8 cellular contexts compared by ENCODE assay signal in the genomic region with DNA sequence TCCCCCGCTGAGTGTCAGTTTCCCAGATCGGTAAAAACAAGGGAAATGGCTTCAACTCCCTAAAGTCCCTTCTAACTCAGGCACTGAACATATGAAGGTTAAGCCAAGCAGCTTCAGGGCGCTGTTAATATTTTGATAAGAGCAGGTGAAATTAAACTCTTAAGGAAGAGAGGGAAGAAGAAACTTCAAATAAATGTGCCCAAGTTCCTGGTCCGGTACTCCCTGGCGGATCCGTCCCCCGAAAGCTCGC. TPM values are rescaled to one million over a fixed set of nuclear protein-coding genes. Genes with fewer than 3 reads are reported as not detected.
DNase-seq lines count a peak whose midpoint lies in the region; ATAC-seq and TF ChIP-seq lines count a peak whose summit lies in the region.

No MANE protein-coding gene starts in this region.

- H3K9me3 Mint-ChIP-seq in CD4-positive, alpha-beta memory T cell, result no peaks in the 10 kb centered on the region

- H3K36me3 ChIP-seq in CD4-positive, alpha-beta memory T cell (ENCODE audit: insufficient read depth, low read length), result no peaks in the 10 kb centered on the region
- H3K36me3 ChIP-seq in PC-9 (ENCODE audit: low read depth) (no peaks in the 10 kb centered on the region), neutrophil (no peaks in the 10 kb centered on the region)

- peak overlapping the region; percentile 84 to 97 (median 92) for H3K27ac Mint-ChIP-seq in CD4-positive, alpha-beta memory T cell

- H3K4me3 Mint-ChIP-seq in CD4-positive, alpha-beta memory T cell, result peak overlapping the region; percentile 93 to 98 (median 96)

- H3K27me3 Mint-ChIP-seq in CD4-positive, alpha-beta memory T cell, result no peaks in the 10 kb centered on the region

- H4K20me1 ChIP-seq in PC-9 (ENCODE audit: insufficient read depth), result no peaks in the 10 kb centered on the region

- H3K4me1 Mint-ChIP-seq in CD4-positive, alpha-beta memory T cell, result peaks cover 35 to 71% (median 52%) of the 10 kb centered on the region in 4 donors

- peak overlapping the region; percentile 93 for H3K4me2 ChIP-seq in PC-9

- H3K9me3 ChIP-seq in CD4-positive, alpha-beta memory T cell (ENCODE audit: control insufficient read depth in 1 of 2, low read length in 2 of 2), result no peaks in the 10 kb centered on the region
- H3K9me3 ChIP-seq in PC-9 (ENCODE audit: insufficient read depth, low read depth) (no peaks in the 10 kb centered on the region), neutrophil (no peaks in the 10 kb centered on the region)

- ATAC-seq in GM21717 (IDR thresholded peaks at IDR 0.05; ENCODE audit: unreplicated experiment) (no peak), GM19452 (IDR thresholded peaks at IDR 0.05; ENCODE audit: unreplicated experiment) (no peak)

- H2AFZ ChIP-seq in PC-9, result peak overlapping the region; percentile 85

- TF ChIP-seq CTCF in PC-9 (conservative IDR thresholded peaks at IDR 0.05) (no peak), epithelial cell of proximal tubule (conservative IDR thresholded peaks at IDR 0.05; ENCODE audit: low read depth, low read length) (no peak), neutrophil (IDR thresholded peaks at IDR 0.05) (no peak)

- intact Hi-C loops in CD4-positive, alpha-beta memory T cell (cut with micrococcal nuclease), result loop anchor here (5.0 kb wide), 2 partner anchors 132 to 363 kb away; partner anchors contain the start of gene DNAH6
- intact Hi-C loops in PC-9 (cut with micrococcal nuclease; ENCODE audit: unreplicated experiment), result no loop called here

- peak overlapping the region; percentile 72 for H3K27ac ChIP-seq in CD4-positive, alpha-beta memory T cell (ENCODE audit: low read depth, low read length)
- H3K27ac ChIP-seq in PC-9 (no peak overlapping the region), neutrophil (no peak overlapping the region)

- peaks cover 6 to 17% of the 10 kb centered on the region in 2 donors for H3K36me3 Mint-ChIP-seq in CD4-positive, alpha-beta memory T cell

- H3K9me2 ChIP-seq in PC-9 (ENCODE audit: insufficient read depth), result no peaks in the 10 kb centered on the region

- H3F3A ChIP-seq in PC-9 (ENCODE audit: insufficient read depth, low read depth), result no peaks in the 10 kb centered on the region; the same call in 1 of the 2 replicates

- CTCF ChIA-PET in CD4-positive, alpha-beta memory T cell (lab: Charles Lee; ENCODE audit: partially characterized antibody), result interaction anchor here (0.9 to 14.5 kb wide), 16 partner anchors 8 to 363 kb away, joined by 3 to 271 read pairs (median 7); partner anchors contain the start of gene TMSB10
- CTCF ChIA-PET in PC-9 (lab: Charles Lee), result no interaction called here

- DNase-seq in CD4-positive, alpha-beta memory T cell, result no peak
- no peak for DNase-seq in PC-9
- no peak for DNase-seq in epithelial cell of proximal tubule (ENCODE audit: low read depth)
- no peak for DNase-seq in GDM1 (lab: John Stamatoyannopoulos, UW)
- DNase-seq in NCI-H1048 (lab: John Stamatoyannopoulos, UW), result no peak

- no peaks in the 10 kb centered on the region for H3K79me2 ChIP-seq in PC-9 (ENCODE audit: low read depth)

- no TSS peak for BruUV-seq in PC-9 (replicated peaks; lab: Mats Ljungman, UMichigan)

- H3K27me3 ChIP-seq in CD4-positive, alpha-beta memory T cell (ENCODE audit: insufficient read depth, low read length), result no peaks in the 10 kb centered on the region
- H3K27me3 ChIP-seq in PC-9 (ENCODE audit: insufficient read depth, low read depth) (peaks cover 47% of the 10 kb centered on the region), neutrophil (peaks cover 89% of the 10 kb centered on the region)

- POLR2A ChIA-PET in CD4-positive, alpha-beta memory T cell (lab: Charles Lee; ENCODE audit: partially characterized antibody), result interaction anchor here (1.0 to 7.0 kb wide), 25 partner anchors 8 to 387 kb away, joined by 3 to 201 read pairs (median 15); partner anchors contain the start of genes DNAH6, KCMF1 and TMSB10
- POLR2A ChIA-PET in PC-9 (lab: Charles Lee; ENCODE audit: unreplicated experiment), result no interaction called here

- peaks cover 47% of the 10 kb centered on the region for H3K4me1 ChIP-seq in CD4-positive, alpha-beta memory T cell (ENCODE audit: insufficient read depth, low read length)
- 0 out of 2 replicates have a peak, but pooled peaks cover 4% of the 10 kb centered on the region for H3K4me1 ChIP-seq in PC-9 (replicated peaks; ENCODE audit: insufficient read depth)
- H3K4me1 ChIP-seq in neutrophil (ENCODE audit: control insufficient read depth in 1 of 2, insufficient read depth in 1 of 2, low read depth in 1 of 2, low read length in 1 of 2), result peaks cover 26 to 30% of the 10 kb centered on the region in 2 experiments

- peak overlapping the region; percentile 67 to 93 for H3K4me3 ChIP-seq in CD4-positive, alpha-beta memory T cell (ENCODE audit: low read length in 2 of 2)
- H3K4me3 ChIP-seq in PC-9 (peak overlapping the region; percentile 59; the same call in 1 of the 2 replicates), epithelial cell of proximal tubule (ENCODE audit: low read depth, low read length) (peak overlapping the region; percentile 64), neutrophil (ENCODE audit: low read depth in 1 of 2, low read length in 1 of 2) (peak overlapping the region; percentile 34 to 65)

RNA-seq across cellular contexts. Expression of gene TRABD2A, which starts 0.6 kb away (rescaled TPM):
- 10 to 100 TPM; 83.3 to 90.7 TPM for total RNA-seq in CD4-positive, alpha-beta memory T cell
- 10 to 100 TPM; 67.1 to 81.2 TPM for polyA plus RNA-seq in CD4-positive, alpha-beta memory T cell
- total RNA-seq in PC-9 (2021) (0.88 and 2.2 TPM in 2 replicates), epithelial cell of proximal tubule (0.58 and 1.5 TPM in 2 replicates)

RNA-seq across cellular contexts. Expression of gene TMSB10, which starts 25.1 kb away (rescaled TPM):
- 1,000 to 10,000 TPM; 1,218 to 1,245 TPM for total RNA-seq in CD4-positive, alpha-beta memory T cell
- 1,000 to 10,000 TPM; 5,559 to 6,561 TPM for polyA plus RNA-seq in CD4-positive, alpha-beta memory T cell
- 1,668 and 1,769 TPM in 2 replicates for total RNA-seq in PC-9 (2021)
- 9,817 and 15,030 TPM in 2 replicates for total RNA-seq in epithelial cell of proximal tubule

Comparison
In these comparisons a context has a peak if more than half of its experiments do, and no peak if none do; other contexts are left out.
1. RNA of gene TRABD2A, which starts 0.6 kb away (total RNA-seq): 83.3 to 90.7 TPM in CD4-positive, alpha-beta memory T cell; 0.88 to 2.2 TPM in PC-9 and 0.58 to 1.5 TPM in epithelial cell of proximal tubule; every median in the first group is over 10 times any median in the second.
2. Peak in every context shown above with its lines, with median percentiles within 50 percentile points of each other: H3K4me3 ChIP-seq.